ENCODE assay signal across 1 cellular context in genomic region chr14:58098507-58098906, GRCh38.
TF ChIP-seq lines count a peak whose summit lies in the region.

No MANE protein-coding gene starts in this region.

TF ChIP-seq in endothelial cell of umbilical vein, 7 proteins besides CTCF, POLR2A, EP300 and RAD21 (continued from another document):
- TF ChIP-seq JUN (IDR thresholded peaks at IDR 0.05; ENCODE audit: borderline replicate concordance, insufficient read depth, insufficient read length, low read depth) (no peak), GATA2 (IDR thresholded peaks at IDR 0.05; ENCODE audit: insufficient read depth, insufficient read length, low read depth, low read length) (no peak), MYC (IDR thresholded peaks at IDR 0.05; ENCODE audit: low read depth, low read length) (no peak), POLR2AphosphoS5 (IDR thresholded peaks at IDR 0.05; ENCODE audit: insufficient read depth, low read depth, low read length) (no peak)
